Comparison of ENCODE assay signal across 8 cellular contexts in the genomic region with DNA sequence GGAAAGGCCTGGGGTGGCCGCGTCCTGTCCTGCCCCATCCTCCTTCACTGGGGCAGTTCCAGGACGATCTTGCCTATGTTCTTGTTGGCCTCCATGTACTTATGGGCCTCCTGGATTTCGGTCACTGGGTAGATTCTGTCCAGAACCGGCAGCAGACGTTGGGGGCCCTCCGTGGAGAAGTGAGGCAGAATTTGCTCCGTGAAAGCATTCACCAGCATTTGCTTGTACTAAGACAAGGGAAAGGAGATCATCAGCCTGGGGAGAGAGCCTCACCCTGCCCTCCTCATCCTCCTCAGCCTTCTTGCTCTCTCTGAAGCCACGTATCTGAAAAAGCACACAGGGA. TPM values are rescaled to one million over a fixed set of nuclear protein-coding genes. Genes with fewer than 3 reads are reported as not detected.
DNase-seq lines count a peak whose midpoint lies in the region; ATAC-seq and TF ChIP-seq lines count a peak whose summit lies in the region.

No MANE protein-coding gene starts in this region.

- peak overlapping the region; percentile 77 for H2AFZ ChIP-seq in ACC112 (ENCODE audit: low read length, unreplicated experiment)
- H2AFZ ChIP-seq in Loucy (ENCODE audit: low read length): 0 out of 2 replicates have a peak overlapping the region, but pooled peaks have one; percentile 33

- peaks cover 16% of the 10 kb centered on the region for H3K4me1 ChIP-seq in ACC112 (ENCODE audit: control insufficient read depth, insufficient read depth, low read length, unreplicated experiment)
- peaks cover 38% of the 10 kb centered on the region for H3K4me1 ChIP-seq in Loucy (ENCODE audit: insufficient read depth, low read length, poor library complexity, severe bottlenecking)
- peaks cover 14% of the 10 kb centered on the region for H3K4me1 ChIP-seq in muscle layer of colon (ENCODE audit: insufficient read depth, low read length)

- H3K9ac ChIP-seq in Loucy (ENCODE audit: low read depth, low read length, poor library complexity, severe bottlenecking): peak overlapping the region; percentile 78
- H3K9ac ChIP-seq in muscle layer of colon (ENCODE audit: low read length): peak overlapping the region; percentile 27

- DNase-seq in dorsolateral prefrontal cortex: no peak
- DNase-seq in GM03348 (ENCODE audit: low spot score): no peak
- DNase-seq in NCI-H1105 treated with DMSO at 0.1 percent for 48 hours (lab: John Stamatoyannopoulos, UW): no peak

- H3K4me2 ChIP-seq in Loucy (ENCODE audit: low read depth, low read length, poor library complexity, severe bottlenecking): peak overlapping the region; percentile 75

- no peak overlapping the region; the same call in 1 of the 2 replicates for H3K27ac ChIP-seq in ACC112 (ENCODE audit: low read depth, low read length)
- H3K27ac ChIP-seq in dorsolateral prefrontal cortex: peak overlapping the region in 58 of 59 donors; percentile 46 to 96 (median 90)
- H3K27ac ChIP-seq in muscle layer of colon (ENCODE audit: low read depth, low read length): peak overlapping the region; percentile 80

- no peak for ATAC-seq in GM18907 (IDR thresholded peaks at IDR 0.05; ENCODE audit: unreplicated experiment)
- no peak for ATAC-seq in GM18517 (IDR thresholded peaks at IDR 0.05; ENCODE audit: unreplicated experiment)

- TF ChIP-seq CTCF in Loucy (conservative IDR thresholded peaks at IDR 0.05; ENCODE audit: low read length) (no peak), dorsolateral prefrontal cortex (IDR thresholded peaks at IDR 0.05 in 54 of 56, conservative IDR thresholded peaks at IDR 0.05 in 2 of 56; ENCODE audit: low read depth in 1 of 56, partially characterized antibody in 56 of 56) (no peak)

- H3K79me2 ChIP-seq in ACC112 (ENCODE audit: control insufficient read depth, insufficient read depth, low read length, unreplicated experiment): peaks cover 34% of the 10 kb centered on the region
- H3K79me2 ChIP-seq in Loucy (ENCODE audit: insufficient read depth, low read length): peaks cover 40% of the 10 kb centered on the region

- no peaks in the 10 kb centered on the region for H3K9me3 ChIP-seq in Loucy (ENCODE audit: insufficient read depth, low read depth, low read length)
- no peaks in the 10 kb centered on the region for H3K9me3 ChIP-seq in muscle layer of colon (ENCODE audit: low read length)

- intact Hi-C loops in dorsolateral prefrontal cortex (cut with DNase I): loop anchor here (2.0 to 5.0 kb wide), 5 partner anchors 29 to 305 kb away; partner anchors contain the start of genes ATAD2B (in 2 of the 2), FAM228B (in 1 of the 2), FKBP1B (in 1 of the 2) and PFN4 (in 1 of the 2)

- H4K20me1 ChIP-seq in Loucy (ENCODE audit: insufficient read depth, low read length, poor library complexity, severe bottlenecking): peaks cover 17% of the 10 kb centered on the region

- no peaks in the 10 kb centered on the region; the same call in 1 of the 2 replicates for H3F3A ChIP-seq in Loucy (ENCODE audit: low read depth)

- no peaks in the 10 kb centered on the region for H3K27me3 ChIP-seq in ACC112 (ENCODE audit: insufficient read depth, low read length)
- no peaks in the 10 kb centered on the region for H3K27me3 ChIP-seq in Loucy (ENCODE audit: insufficient read depth, low read length, poor library complexity, severe bottlenecking)
- no peaks in the 10 kb centered on the region for H3K27me3 ChIP-seq in dorsolateral prefrontal cortex
- no peaks in the 10 kb centered on the region for H3K27me3 ChIP-seq in muscle layer of colon (ENCODE audit: control insufficient read depth in 1 of 2, insufficient read depth in 2 of 2, low read length in 2 of 2)

- no peaks in the 10 kb centered on the region for H3K9me2 ChIP-seq in Loucy (replicated peaks; ENCODE audit: low read depth, low read length)

- H3K4me3 ChIP-seq in ACC112 (ENCODE audit: low read depth, low read length) (peak overlapping the region; percentile 84), Loucy (ENCODE audit: low read length, poor library complexity, severe bottlenecking) (peak overlapping the region; percentile 77), dorsolateral prefrontal cortex (peak overlapping the region; percentile 57 to 100 (median 91)), muscle layer of colon (ENCODE audit: low read depth in 1 of 2, low read length in 2 of 2) (peak overlapping the region; percentile 72 to 78)

- H3K36me3 ChIP-seq in ACC112 (ENCODE audit: insufficient read depth, low read length): peaks cover 14% of the 10 kb centered on the region
- no peaks in the 10 kb centered on the region; the same call in 1 of the 2 replicates for H3K36me3 ChIP-seq in Loucy (ENCODE audit: insufficient read depth, low read length)
- peaks cover 32% of the 10 kb centered on the region for H3K36me3 ChIP-seq in muscle layer of colon (ENCODE audit: insufficient read depth, low read length)

RNA-seq across cellular contexts. Expression of gene SF3B6, which starts 1.4 kb away (rescaled TPM):
- 10 to 100 TPM; 23.9 to 55.1 (median 35.5) TPM for total RNA-seq in dorsolateral prefrontal cortex

RNA-seq across cellular contexts. Expression of gene TP53I3, which starts 7.1 kb away (rescaled TPM):
- 10 to 100 TPM in 1 of 120 experiments, 1 to 10 TPM in 116, under 1 TPM in 3; 0.39 to 11.1 (median 4.0) TPM for total RNA-seq in dorsolateral prefrontal cortex

RNA-seq across cellular contexts. Expression of gene FKBP1B, which starts 28.0 kb away (rescaled TPM):
- total RNA-seq in dorsolateral prefrontal cortex: 10 to 100 TPM in 119 of 120 experiments, 1 to 10 TPM in 1; 9.9 to 55.9 (median 35.5) TPM

RNA-seq across cellular contexts. Expression of gene WDCP, which starts 30.3 kb away (rescaled TPM):
- total RNA-seq in dorsolateral prefrontal cortex: 10 to 100 TPM in 67 of 120 experiments, 1 to 10 TPM in 53; 5.7 to 17.2 (median 10.7) TPM

RNA-seq across cellular contexts. Expression of gene PFN4, which starts 45.6 kb away (rescaled TPM):
- 1 to 10 TPM in 29 of 120 experiments, under 1 TPM in 31, not detected in 60; 0.43 to 2.6 (median 0.97) TPM for total RNA-seq in dorsolateral prefrontal cortex
